23 cellular contexts compared by ENCODE assay signal in the genomic region with DNA sequence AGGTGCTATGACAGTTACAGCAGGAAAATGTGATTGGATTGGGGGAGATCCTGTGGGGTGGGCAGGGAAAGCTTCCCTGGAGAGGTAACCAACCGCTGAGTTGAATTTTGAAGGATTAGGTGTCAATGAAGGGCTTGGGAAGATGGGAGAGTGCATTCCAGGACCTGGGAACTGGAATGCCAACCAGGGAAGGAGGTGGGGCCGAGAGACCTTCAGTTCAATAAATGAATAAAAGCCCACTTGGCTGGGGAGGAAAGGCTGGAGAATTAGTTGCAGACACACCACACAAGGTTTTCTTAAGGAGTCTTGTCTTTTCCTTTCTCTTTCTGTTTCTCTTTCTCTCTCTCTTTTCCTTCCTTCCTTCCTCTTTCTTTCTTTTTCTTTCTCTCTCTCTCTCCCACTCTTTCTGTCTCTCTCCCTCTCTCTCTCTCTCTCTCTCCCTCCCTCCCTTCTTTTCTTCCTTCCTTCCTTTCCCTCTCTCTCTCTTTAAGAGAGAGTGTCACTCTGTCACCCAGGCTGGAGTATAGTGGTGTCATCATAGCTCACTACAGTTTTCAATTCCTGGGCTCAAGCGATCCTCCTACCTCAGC. TPM values are rescaled to one million over a fixed set of nuclear protein-coding genes. Genes with fewer than 3 reads are reported as not detected.
A peak's percentile ranks its signal among the peaks of the same experiment; 100 is the strongest.
DNase-seq lines count a peak whose midpoint lies in the region; ATAC-seq, FAIRE-seq and TF ChIP-seq lines count a peak whose summit lies in the region.
"Had no signal": no experiment of that assay in that cellular context is flagged by ENCODE, and none has a peak within 500 bp of the region (broad histone marks: within the 10 kb centered on the region; RNA-seq: fewer than 3 reads in every experiment).

No MANE protein-coding gene starts in this region.

- FAIRE-seq in A549 (lab: Jason Lieb, UNC) (no peak), keratinocyte (lab: Jason Lieb, UNC) (no peak)
- FAIRE-seq: endometrium, G401.6, GM12892, HTR-8/SVneo had no signal

- H3K79me2 ChIP-seq in H9 (ENCODE audit: insufficient read depth, low read length) = no peaks in the 10 kb centered on the region; the same call in 1 of the 2 replicates
- peaks cover 45% of the 10 kb centered on the region for H3K79me2 ChIP-seq in keratinocyte (ENCODE audit: control insufficient read depth, insufficient read depth, low read length)

- no peak overlapping the region for H2BK12ac ChIP-seq in H9 (ENCODE audit: insufficient read length, low read depth, low read length)

- no peaks in the 10 kb centered on the region for H3K36me3 Mint-ChIP-seq in H9 (ENCODE audit: insufficient read depth in 1 of 3, low read depth in 3 of 3)

- no peaks in the 10 kb centered on the region for H4K20me1 ChIP-seq in H9 (ENCODE audit: control insufficient read depth, insufficient read depth, insufficient read length)
- H4K20me1 ChIP-seq in keratinocyte (ENCODE audit: control insufficient read depth, extremely low read depth, insufficient read depth, low read length) = no peaks in the 10 kb centered on the region

- TF ChIP-seq CTCF in A549 (IDR thresholded peaks at IDR 0.05) = no peak
- TF ChIP-seq CTCF in H9 (conservative IDR thresholded peaks at IDR 0.05) = no peak
- TF ChIP-seq CTCF in keratinocyte (optimal IDR thresholded peaks at IDR 0.05 in 1 of 3, IDR thresholded peaks at IDR 0.05 in 1 of 3, conservative IDR thresholded peaks at IDR 0.05 in 1 of 3; ENCODE audit: extremely low read depth in 1 of 3, insufficient read depth in 2 of 3, low read length in 3 of 3) = no peak
- TF ChIP-seq CTCF in upper lobe of left lung (IDR thresholded peaks at IDR 0.05) = no peak

- peaks cover 35 to 36% of the 10 kb centered on the region in 2 experiments for H3K4me1 Mint-ChIP-seq in H9

- H4K8ac ChIP-seq in H9 (replicated peaks; ENCODE audit: insufficient read length, low read depth, low read length) = no peak overlapping the region

- TF ChIP-seq EP300 in A549 (IDR thresholded peaks at IDR 0.05) (no peak), upper lobe of left lung (IDR thresholded peaks at IDR 0.05) (no peak)

- CTCF ChIA-PET in A549 (lab: Yijun Ruan, JAX) = interaction anchor here (0.5 to 2.3 kb wide), 5 partner anchors 28 to 96 kb away, joined by 3 to 7 read pairs (median 4); a partner anchor contains a TSS

- no peak overlapping the region for H3T11ph ChIP-seq in H9 (ENCODE audit: low read length)

- TF ChIP-seq POLR2A in A549 (IDR thresholded peaks at IDR 0.05; ENCODE audit: low read length) (no peak), upper lobe of left lung (IDR thresholded peaks at IDR 0.05) (no peak)

- no peak overlapping the region for H4K5ac ChIP-seq in H9 (ENCODE audit: insufficient read length, low read depth, low read length)

- H2BK15ac ChIP-seq in H9 (ENCODE audit: low read depth, low read length) = no peak overlapping the region

- H3K79me1 ChIP-seq in H9 (ENCODE audit: insufficient read depth, low read depth, low read length, poor library complexity, severe bottlenecking) = no peaks in the 10 kb centered on the region

- H3K9me1 ChIP-seq in keratinocyte (ENCODE audit: control insufficient read depth, extremely low read depth, insufficient read depth, low read length) = no peaks in the 10 kb centered on the region

- H3K36me3 ChIP-seq in keratinocyte (ENCODE audit: control insufficient read depth in 2 of 2, extremely low read depth in 1 of 2, insufficient read depth in 2 of 2, low read length in 2 of 2) (no peaks in the 10 kb centered on the region), upper lobe of left lung (no peaks in the 10 kb centered on the region)
- H3K36me3 ChIP-seq: HAP-1, MG63, uterus had no signal

- H3K27ac ChIP-seq in A549 (peak overlapping the region; percentile 51 to 71), H9 (ENCODE audit: insufficient read length, low read depth, low read length) (peak overlapping the region; percentile 13), keratinocyte (ENCODE audit: control insufficient read depth, insufficient read depth, low read length) (peak overlapping the region; percentile 67), upper lobe of left lung (no peak overlapping the region)
- H3K27ac ChIP-seq: uterus had no signal

- no peak overlapping the region for H3K56ac ChIP-seq in H9 (ENCODE audit: insufficient read length, low read depth, low read length)

- H2AK5ac ChIP-seq in H9 (ENCODE audit: insufficient read length, low read length) = no peak overlapping the region

- H2BK120ac ChIP-seq in H9 (ENCODE audit: low read depth, low read length, poor library complexity, severe bottlenecking) = no peak overlapping the region

- H3K9me3 ChIP-seq in A549 = no peaks in the 10 kb centered on the region
- H3K9me3 ChIP-seq in H9 (ENCODE audit: control insufficient read depth, low read depth, low read length) = no peaks in the 10 kb centered on the region
- no peaks in the 10 kb centered on the region for H3K9me3 ChIP-seq in keratinocyte (ENCODE audit: control insufficient read depth, low read depth, low read length)
- no peaks in the 10 kb centered on the region for H3K9me3 ChIP-seq in upper lobe of left lung
- H3K9me3 ChIP-seq: HAP-1, MG63, uterus had no signal

- TF ChIP-seq RAD21 in A549 (conservative IDR thresholded peaks at IDR 0.05 in 1 of 2, IDR thresholded peaks at IDR 0.05 in 1 of 2) = no peak; a peak in 1 of 5 replicates

- no peak overlapping the region for H2BK20ac ChIP-seq in H9 (ENCODE audit: low read depth, low read length, poor library complexity, severe bottlenecking)

- H3K4ac ChIP-seq in H9 (ENCODE audit: low read depth, low read length) = no peak overlapping the region

- no peak overlapping the region for H2AFZ ChIP-seq in H9 (ENCODE audit: low read length)
- no peak overlapping the region for H2AFZ ChIP-seq in keratinocyte (ENCODE audit: control insufficient read depth, low read length)

- peak overlapping the region; percentile 8 to 57; a peak in 2 of 5 replicates for H3K4me3 Mint-ChIP-seq in H9
- H3K4me3 Mint-ChIP-seq: activated CD8-positive, alpha-beta T cell treated with anti-CD3 and anti-CD28 coated beads, Interleukin-2, amount 10 ng/mL, durations not matched to agents 7 days and 5 days had no signal

- no peak overlapping the region for H3K14ac ChIP-seq in H9 (ENCODE audit: insufficient read depth, low read length)

- H3K4me3 ChIP-seq in A549 (peak overlapping the region; percentile 19; the same call in 1 of the 3 replicates), keratinocyte (ENCODE audit: control insufficient read depth in 2 of 3, extremely low read depth in 1 of 3, insufficient read depth in 2 of 3, low read depth in 1 of 3, low read length in 3 of 3) (peak overlapping the region in 1 of 3 experiments; percentile 29), upper lobe of left lung (no peak overlapping the region)
- H3K4me3 ChIP-seq: HAP-1, MG63, uterus had no signal

- H3K9me3 Mint-ChIP-seq in H9 = no peaks in the 10 kb centered on the region; a peak in 2 of 5 replicates
- H3K9me3 Mint-ChIP-seq: naive thymus-derived CD8-positive, alpha-beta T cell; stimulated activated naive CD8-positive, alpha-beta T cell treated with anti-CD3 and anti-CD28 coated beads, Interleukin-15, amount 100 ng/mL, for 72 hours had no signal

- H3K18ac ChIP-seq in H9 (ENCODE audit: insufficient read length, low read depth, low read length) = no peak overlapping the region

- H3K4me1 ChIP-seq in A549 (peaks cover 37% of the 10 kb centered on the region), H9 (ENCODE audit: insufficient read depth, low read length) (peaks cover 3% of the 10 kb centered on the region; the same call in 1 of the 2 replicates), keratinocyte (ENCODE audit: control insufficient read depth, extremely low read depth, insufficient read depth, low read length) (peaks cover 22% of the 10 kb centered on the region), upper lobe of left lung (peaks cover 0 to 37% (median 13%) of the 10 kb centered on the region in 4 donors)

- DNase-seq in A549 (ENCODE audit: low read depth in 1 of 2, low spot score in 1 of 2) (peak; percentile 24 to 40), H9 (peak; percentile 53), SW480 (ENCODE audit: low spot score) (peak; percentile 16), keratinocyte (ENCODE audit: low read depth, low spot score) (no peak), upper lobe of left lung (no peak)
- no peak for DNase-seq in stimulated activated CD8-positive, alpha-beta memory T cell treated with anti-CD3 and anti-CD28 coated beads, Interleukin-4, amount 100 ng/mL, for 48 hours
- no peak for DNase-seq in activated CD4-positive, alpha-beta T cell treated with anti-CD3 and anti-CD28 coated beads, Interleukin-2, amount 50 U/mL, for 4 hours
- DNase-seq: activated CD8-positive, alpha-beta T cell treated with anti-CD3 and anti-CD28 coated beads, Interleukin-2, amount 10 ng/mL, durations not matched to agents 7 days and 5 days; amygdala; cerebellar nuclear complex; naive thymus-derived CD8-positive, alpha-beta T cell; NCI-H2029; NCI-H524 treated with DMSO at 0.1 percent for 48 hours; stimulated activated naive CD8-positive, alpha-beta T cell treated with anti-CD3 and anti-CD28 coated beads, Interleukin-15, amount 100 ng/mL, for 72 hours; uterus had no signal

- peak; percentile 3 to 8; a peak in 4 of 6 replicates for ATAC-seq in A549
- ATAC-seq in HG02642 (IDR thresholded peaks at IDR 0.05; ENCODE audit: poor library complexity, unreplicated experiment) = no peak
- ATAC-seq in upper lobe of left lung (ENCODE audit: low FRiP score in 2 of 2) = no peak
- ATAC-seq: activated CD8-positive, alpha-beta T cell treated with anti-CD3 and anti-CD28 coated beads, Interleukin-2, amount 10 ng/mL, durations not matched to agents 7 days and 5 days; naive thymus-derived CD8-positive, alpha-beta T cell; stimulated activated naive CD8-positive, alpha-beta T cell treated with anti-CD3 and anti-CD28 coated beads, Interleukin-15, amount 100 ng/mL, for 72 hours had no signal

- 40% methylated on average over 3 of the region's 3 CpGs for WGBS in A549 (ENCODE audit: missing lambda C conversion rate)
- WGBS in H9 (ENCODE audit: extremely low coverage, insufficient read length, low lambda C conversion rate) = no CpG with 5 or more reads among the region's 3 CpGs
- WGBS in upper lobe of left lung, 2 donors = 67 to 82% methylated on average over 3 of the region's 3 CpGs

- peak overlapping the region; percentile 84 for H3K4me2 ChIP-seq in A549
- H3K4me2 ChIP-seq in H9 (ENCODE audit: insufficient read depth, insufficient read length, low read length) = peak overlapping the region; percentile 39
- H3K4me2 ChIP-seq in keratinocyte (ENCODE audit: control insufficient read depth, extremely low read depth, insufficient read depth, low read depth, low read length) = peak overlapping the region; percentile 58

- POLR2A ChIA-PET in A549 (lab: Yijun Ruan, JAX) = interaction anchor here (0.9 kb wide), 1 partner anchor 28 kb away, joined by 4 read pairs; no protein-coding TSS in a partner anchor

- no peak overlapping the region for H3K23ac ChIP-seq in H9 (ENCODE audit: insufficient read length, low read depth, low read length)

- dilution Hi-C loops in keratinocyte (cut with MboI; ENCODE audit: extremely low pct_ligation_motif_present, low sequenced_read_pairs) = no loop called here

- peaks cover 17% of the 10 kb centered on the region for H3K23me2 ChIP-seq in H9 (ENCODE audit: insufficient read length, low read depth, low read length, poor library complexity, severe bottlenecking)

- H2BK5ac ChIP-seq in H9 (ENCODE audit: insufficient read length, low read length) = no peak overlapping the region

- H3K27me3 ChIP-seq in H9 (ENCODE audit: insufficient read depth, low read length) (peaks cover 4% of the 10 kb centered on the region; the same call in 1 of the 2 replicates), keratinocyte (ENCODE audit: control insufficient read depth, extremely low read depth, insufficient read depth, low read length) (no peaks in the 10 kb centered on the region), upper lobe of left lung (peaks cover 0 to 7% (median 2%) of the 10 kb centered on the region in 4 donors)
- H3K27me3 ChIP-seq: MG63 had no signal

- peaks cover 14% of the 10 kb centered on the region for H3K27me3 Mint-ChIP-seq in H9 (ENCODE audit: low read depth)

- H3K27ac Mint-ChIP-seq in H9 = peak overlapping the region; percentile 6 to 45 (median 36); a peak in 5 of 7 replicates
- H3K27ac Mint-ChIP-seq: activated CD8-positive, alpha-beta T cell treated with anti-CD3 and anti-CD28 coated beads, Interleukin-2, amount 10 ng/mL, durations not matched to agents 7 days and 5 days; stimulated activated naive CD8-positive, alpha-beta T cell treated with anti-CD3 and anti-CD28 coated beads, Interleukin-15, amount 100 ng/mL, for 72 hours had no signal

- no peak overlapping the region for H4K91ac ChIP-seq in H9 (ENCODE audit: insufficient read length, low read depth, low read length)

- H3K9ac ChIP-seq in H9 (ENCODE audit: extremely low read depth, insufficient read length, low read length) (no peak overlapping the region), keratinocyte (ENCODE audit: control insufficient read depth, extremely low read depth, insufficient read depth, low read length) (no peak overlapping the region)

RNA-seq across cellular contexts. Expression of a gene that starts 3.3 kb away (rescaled TPM):
- polyA plus RNA-seq in A549 (2011; rRNA removed) (3.4 and 4.9 TPM in 2 replicates), A549 (2017; fragmentation: RNase III; extraction: RNeasy Plus Mini Kit Qiagen cat#74134 plus additional on column Dnase treatment) (3.8 to 4.9 TPM (median 4.0 TPM) in 3 replicates), keratinocyte (2.2 to 4.9 TPM (median 2.5 TPM) in 3 replicates)
- 3.2 and 3.9 TPM in 2 replicates for polyA plus RNA-seq in A549 (2012; cell fraction: cytosol; rRNA removed)
- 17.3 and 19.4 TPM in 2 replicates for polyA plus RNA-seq in A549 (2012; cell fraction: nucleus; rRNA removed)
- 6.9 and 7.9 TPM in 2 replicates for polyA minus RNA-seq in A549 (2011; rRNA and poly(A)+ RNA removed)
- total RNA-seq in H9 (2021) (5.2 and 5.5 TPM in 2 replicates), upper lobe of left lung (10 to 100 TPM in 4 of 6 donors, 1 to 10 TPM in 2; 5.9 to 17.9 (median 11.0) TPM)
- polyA plus RNA-seq in keratinocyte (2011; ENCODE audit: low read depth) = 2.0 TPM
- polyA plus RNA-seq in keratinocyte (2011; cell fraction: cytosol; rRNA removed) = 1.9 and 2.6 TPM in 2 replicates
- polyA plus RNA-seq in keratinocyte (2011; cell fraction: nucleus; rRNA removed) = 6.2 and 7.5 TPM in 2 replicates
- 2.4 and 5.3 TPM in 2 replicates for polyA plus RNA-seq in keratinocyte (2012; ENCODE audit: low replicate concordance)
- polyA minus RNA-seq in keratinocyte = 6.7 to 13.4 TPM (median 7.5 TPM) in 3 replicates
- 4.8 TPM for polyA minus RNA-seq in keratinocyte (2011; cell fraction: cytosol; rRNA and poly(A)+ RNA removed)
- polyA minus RNA-seq in keratinocyte (2011; cell fraction: nucleus; rRNA and poly(A)+ RNA removed) = 7.1 and 9.2 TPM in 2 replicates
- polyA plus RNA-seq: AG04450; naive thymus-derived CD8-positive, alpha-beta T cell had no signal

Comparison
In these comparisons a context has a peak if more than half of its experiments do, and no peak if none do; other contexts are left out.
1. ATAC-seq: peak in A549 (2 of 2); none in HG02642 (single experiment) and upper lobe of left lung (0 of 2).
2. DNase-seq: peak in A549 (2 of 2), H9 (single experiment) and SW480 (single experiment); none in keratinocyte (single experiment), stimulated activated CD8-positive, alpha-beta memory T cell treated with anti-CD3 and anti-CD28 coated beads, Interleukin-4, amount 100 ng/mL, for 48 hours (single experiment), upper lobe of left lung (0 of 2) and activated CD4-positive, alpha-beta T cell treated with anti-CD3 and anti-CD28 coated beads, Interleukin-2, amount 50 U/mL, for 4 hours (0 of 2).
3. H3K27ac ChIP-seq: peak in A549 (2 of 2), H9 (single experiment) and keratinocyte (single experiment); none in upper lobe of left lung (0 of 4).
4. Peak in every context shown above with its lines, with median percentiles within 50 percentile points of each other: H3K4me2 ChIP-seq.